In genomic region chr3:113695426-113695817, GRCh38 we compare ENCODE assay signal across 8 cellular contexts. TPM values are rescaled to one million over a fixed set of nuclear protein-coding genes. Genes with fewer than 3 reads are reported as not detected.
A peak's percentile ranks its signal among the peaks of the same experiment; 100 is the strongest.
DNase-seq lines count a peak whose midpoint lies in the region; ATAC-seq and TF ChIP-seq lines count a peak whose summit lies in the region.

No MANE protein-coding gene starts in this region.

- H3K27ac ChIP-seq in 22Rv1 (peak overlapping the region; percentile 82), H9 (ENCODE audit: insufficient read length, low read depth, low read length) (no peak overlapping the region), angular gyrus (ENCODE audit: low read depth, low read length) (peak overlapping the region; percentile 46), thyroid gland (peak overlapping the region in 2 of 3 donors; percentile 99)

- H3K23me2 ChIP-seq in H9 (ENCODE audit: insufficient read length, low read depth, low read length, poor library complexity, severe bottlenecking), result peaks cover 6% of the 10 kb centered on the region

- H2BK120ac ChIP-seq in H9 (ENCODE audit: low read depth, low read length, poor library complexity, severe bottlenecking), result no peak overlapping the region

- no peak overlapping the region for H4K8ac ChIP-seq in H9 (replicated peaks; ENCODE audit: insufficient read length, low read depth, low read length)

- no peak overlapping the region for H3K23ac ChIP-seq in H9 (ENCODE audit: insufficient read length, low read depth, low read length)

- peaks cover 0 to 1% (median 0%) of the 10 kb centered on the region in 3 experiments; a peak in 2 of 7 replicates for H3K36me3 Mint-ChIP-seq in H9 (ENCODE audit: insufficient read depth in 1 of 3, low read depth in 3 of 3)

- no peaks in the 10 kb centered on the region for H3K9me3 Mint-ChIP-seq in H9

- H3K56ac ChIP-seq in H9 (ENCODE audit: insufficient read length, low read depth, low read length), result no peak overlapping the region

- H3K9ac ChIP-seq in H9 (ENCODE audit: extremely low read depth, insufficient read length, low read length), result peak overlapping the region; percentile 71

- intact Hi-C loops in thyroid gland (cut with DNase I), result no loop called here

- DNase-seq in H9 (no peak), left kidney (ENCODE audit: low read depth, low spot score) (peak; percentile 71), thyroid gland (no peak), HuH-7 (ENCODE audit: low spot score) (no peak), omental fat pad (ENCODE audit: low spot score) (no peak), NCI-H1436 (lab: John Stamatoyannopoulos, UW) (no peak)

- H2BK12ac ChIP-seq in H9 (ENCODE audit: insufficient read length, low read depth, low read length), result no peak overlapping the region

- no peak overlapping the region for H3T11ph ChIP-seq in H9 (ENCODE audit: low read length)

- peak overlapping the region; percentile 98 to 99 (median 98) for H3K27ac Mint-ChIP-seq in H9

- H3K9me3 ChIP-seq in H9 (ENCODE audit: control insufficient read depth, low read depth, low read length) (no peaks in the 10 kb centered on the region), thyroid gland (no peaks in the 10 kb centered on the region)

- no peak overlapping the region for H2BK5ac ChIP-seq in H9 (ENCODE audit: insufficient read length, low read length)

- H4K20me1 ChIP-seq in H9 (ENCODE audit: control insufficient read depth, insufficient read depth, insufficient read length), result no peaks in the 10 kb centered on the region

- peak overlapping the region; percentile 97 to 99 for H3K4me3 Mint-ChIP-seq in H9

- peak overlapping the region; percentile 44 to 93 (median 92) for H3K4me3 ChIP-seq in thyroid gland (replicated peaks in 1 of 3)

- peaks cover 2% of the 10 kb centered on the region; the same call in 1 of the 2 replicates for H3K79me2 ChIP-seq in H9 (ENCODE audit: insufficient read depth, low read length)

- peaks cover 12% of the 10 kb centered on the region in 2 experiments for H3K4me1 Mint-ChIP-seq in H9

- H2BK20ac ChIP-seq in H9 (ENCODE audit: low read depth, low read length, poor library complexity, severe bottlenecking), result no peak overlapping the region

- H2AFZ ChIP-seq in H9 (ENCODE audit: low read length), result no peak overlapping the region

- no CpG with 5 or more reads among the region's 8 CpGs for WGBS in H9 (ENCODE audit: extremely low coverage, insufficient read length, low lambda C conversion rate)
- WGBS in thyroid gland, 2 donors, result 12 to 17% methylated on average over 8 of the region's 8 CpGs

- no peak for TF ChIP-seq CTCF in 22Rv1 (IDR thresholded peaks at IDR 0.05)
- TF ChIP-seq CTCF in H9 (conservative IDR thresholded peaks at IDR 0.05), result no peak
- no peak for TF ChIP-seq CTCF in thyroid gland (IDR thresholded peaks at IDR 0.05)
- TF ChIP-seq CTCF in omental fat pad (IDR thresholded peaks at IDR 0.05), result no peak

- H4K91ac ChIP-seq in H9 (ENCODE audit: insufficient read length, low read depth, low read length), result no peak overlapping the region

- no peak overlapping the region for H2AK5ac ChIP-seq in H9 (ENCODE audit: insufficient read length, low read length)

- H3K36me3 ChIP-seq in thyroid gland, result no peaks in the 10 kb centered on the region

- H3K27me3 ChIP-seq in H9 (ENCODE audit: insufficient read depth, low read length) (no peaks in the 10 kb centered on the region), thyroid gland (no peaks in the 10 kb centered on the region)

- H3K4me1 ChIP-seq in H9 (ENCODE audit: insufficient read depth, low read length) (no peaks in the 10 kb centered on the region), thyroid gland (peaks cover 18 to 34% of the 10 kb centered on the region in 2 donors)

- no peak overlapping the region for H4K5ac ChIP-seq in H9 (ENCODE audit: insufficient read length, low read depth, low read length)

- no peak overlapping the region for H2BK15ac ChIP-seq in H9 (ENCODE audit: low read depth, low read length)

- no peaks in the 10 kb centered on the region for H3K27me3 Mint-ChIP-seq in H9 (ENCODE audit: low read depth)

- no peak overlapping the region for H3K14ac ChIP-seq in H9 (ENCODE audit: insufficient read depth, low read length)

- TF ChIP-seq POLR2A in thyroid gland (IDR thresholded peaks at IDR 0.05), result no peak

- peak overlapping the region; percentile 94 for H3K4me2 ChIP-seq in H9 (ENCODE audit: insufficient read depth, insufficient read length, low read length)

- no peak overlapping the region for H3K18ac ChIP-seq in H9 (ENCODE audit: insufficient read length, low read depth, low read length)

- ATAC-seq in omental fat pad (ENCODE audit: low FRiP score), result no peak

- H3K4ac ChIP-seq in H9 (ENCODE audit: low read depth, low read length), result no peak overlapping the region

- no peaks in the 10 kb centered on the region for H3K79me1 ChIP-seq in H9 (ENCODE audit: insufficient read depth, low read depth, low read length, poor library complexity, severe bottlenecking)

RNA-seq across cellular contexts. Expression of gene USF3, which starts 1.0 kb away (rescaled TPM):
- 12.0 and 13.8 TPM in 2 replicates for total RNA-seq in H9 (2021)
- 10 to 100 TPM; 21.4 to 33.4 (median 26.3) TPM for total RNA-seq in thyroid gland
- 10 to 100 TPM; 19.7 to 37.7 (median 27.2) TPM for total RNA-seq in omental fat pad

RNA-seq across cellular contexts. Expression of gene NAA50, which starts 50.6 kb away (rescaled TPM):
- 216 and 226 TPM in 2 replicates for total RNA-seq in H9 (2021)
- total RNA-seq in thyroid gland, result 100 to 1,000 TPM; 110 to 133 (median 119) TPM
- total RNA-seq in omental fat pad, result 100 to 1,000 TPM in 3 of 4 donors, 10 to 100 TPM in 1; 64.9 to 185 (median 171) TPM

RNA-seq across cellular contexts. Expression of gene ATP6V1A, which starts 51.4 kb away (rescaled TPM):
- total RNA-seq in H9 (2021), result 73.4 and 80.4 TPM in 2 replicates
- total RNA-seq in thyroid gland, result 100 to 1,000 TPM in 2 of 4 donors, 10 to 100 TPM in 2; 75.4 to 157 (median 112) TPM
- total RNA-seq in omental fat pad, result 10 to 100 TPM; 47.0 to 53.4 (median 50.1) TPM
